Comparison of ENCODE assay signal across 8 cellular contexts in genomic region chr6:106114492-106114891, GRCh38. TPM values are rescaled to one million over a fixed set of nuclear protein-coding genes. Genes with fewer than 3 reads are reported as not detected.
A peak's percentile ranks its signal among the peaks of the same experiment; 100 is the strongest.
DNase-seq lines count a peak whose midpoint lies in the region; ATAC-seq and TF ChIP-seq lines count a peak whose summit lies in the region.

No MANE protein-coding gene starts in this region.

- H3K4me1 ChIP-seq in smooth muscle cell (ENCODE audit: low read depth), result no peaks in the 10 kb centered on the region

- H3K27me3 ChIP-seq in smooth muscle cell (ENCODE audit: low read depth), result no peaks in the 10 kb centered on the region

- H3K79me2 ChIP-seq in smooth muscle cell (ENCODE audit: low read depth), result no peaks in the 10 kb centered on the region

- H3K36me3 ChIP-seq in smooth muscle cell (ENCODE audit: low read depth), result no peaks in the 10 kb centered on the region

- no peak overlapping the region for H3K27ac ChIP-seq in smooth muscle cell (ENCODE audit: low read depth)

- no peaks in the 10 kb centered on the region for H3F3A ChIP-seq in smooth muscle cell (ENCODE audit: low read depth)

- 98% methylated on average over 9 of the region's 9 CpGs for WGBS in smooth muscle cell (ENCODE audit: low lambda C conversion rate)

- TF ChIP-seq CTCF in smooth muscle cell (IDR thresholded peaks at IDR 0.05; ENCODE audit: borderline replicate concordance, insufficient read depth, poor library complexity, severe bottlenecking), result no peak

- ATAC-seq in GM18909 (IDR thresholded peaks at IDR 0.05; ENCODE audit: poor library complexity, unreplicated experiment) (peak; percentile 75), HG02798 (IDR thresholded peaks at IDR 0.05; ENCODE audit: poor library complexity, unreplicated experiment) (peak; percentile 84)
- peak; percentile 87 to 91 for ATAC-seq in activated CD4-positive, CD25-positive, alpha-beta regulatory T cell treated with anti-CD3 and anti-CD28 coated beads, Interleukin-2, amount 50 U/mL, for 24 hours

- no peak overlapping the region for H3K9ac ChIP-seq in smooth muscle cell (ENCODE audit: low read depth)

- H2AFZ ChIP-seq in smooth muscle cell (ENCODE audit: low read depth), result no peak overlapping the region

- no peak overlapping the region for H3K4me2 ChIP-seq in smooth muscle cell

- no peaks in the 10 kb centered on the region for H4K20me1 ChIP-seq in smooth muscle cell (ENCODE audit: low read depth)

- no peaks in the 10 kb centered on the region for H3K9me3 ChIP-seq in smooth muscle cell (replicated peaks; ENCODE audit: low read depth)

- DNase-seq in stimulated activated CD4-positive, alpha-beta T cell treated with anti-CD3 and anti-CD28 coated beads, Interleukin-15, amount 100 ng/mL, for 24 hours, result peak; percentile 86
- DNase-seq in NCI-H510A (lab: John Stamatoyannopoulos, UW) (no peak), SHP77 (lab: John Stamatoyannopoulos, UW) (no peak), smooth muscle cell (lab: John Stamatoyannopoulos, UW; ENCODE audit: unreplicated experiment) (no peak), AG20443 (ENCODE audit: low spot score) (no peak)

- H3K4me3 ChIP-seq in smooth muscle cell, result no peak overlapping the region

RNA-seq across cellular contexts. Expression of gene PRDM1, which starts 28.4 kb away (rescaled TPM):
- total RNA-seq in smooth muscle cell, result 15.6 and 16.1 TPM in 2 replicates
- polyA plus RNA-seq in smooth muscle cell, result 13.3 and 15.1 TPM in 2 replicates
